In the genomic region with DNA sequence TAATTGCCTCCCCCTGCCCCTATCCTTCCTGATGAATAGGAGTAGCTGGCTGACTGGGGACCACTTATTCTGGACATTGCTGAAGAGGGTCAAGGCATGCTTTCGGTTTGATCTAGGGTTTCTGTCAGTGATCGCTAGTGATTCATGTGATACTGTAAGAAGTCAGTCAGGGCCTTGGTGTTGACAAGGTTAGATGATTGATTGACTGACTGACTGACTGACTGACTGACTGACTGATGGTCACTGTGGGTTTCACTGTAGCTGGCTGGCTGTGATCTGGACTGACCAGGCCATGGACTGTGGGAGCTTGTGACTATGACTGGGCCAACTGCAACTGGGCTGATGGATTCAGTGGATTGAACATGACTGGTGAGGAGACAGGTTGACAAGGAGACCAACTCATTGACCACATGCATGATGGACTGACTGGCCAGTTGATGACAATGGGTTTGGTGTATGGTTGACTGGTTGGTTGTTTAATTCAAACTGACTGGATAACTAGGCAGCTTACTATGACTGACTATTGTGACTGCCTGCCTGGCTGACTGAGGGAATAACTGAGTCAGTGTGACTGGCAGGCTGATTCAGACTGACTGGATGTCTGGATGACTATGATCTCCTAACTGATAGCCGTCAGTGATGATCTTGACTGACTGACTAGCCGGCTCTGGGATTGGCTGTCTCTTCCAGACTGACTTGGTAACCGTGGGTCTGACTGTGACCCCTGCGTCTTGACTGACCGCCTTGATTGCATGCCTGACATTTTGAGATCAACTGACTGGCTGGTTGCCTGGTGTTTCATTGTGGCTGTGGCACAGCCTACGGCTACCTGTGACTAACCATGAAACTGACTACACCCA, we compare ENCODE assay signal across 10 cellular contexts.
DNase-seq lines count a peak whose midpoint lies in the region; ATAC-seq, FAIRE-seq and TF ChIP-seq lines count a peak whose summit lies in the region.
"Had no signal": no experiment of that assay in that cellular context is flagged by ENCODE, and none has a peak within 500 bp of the region (broad histone marks: within the 10 kb centered on the region; RNA-seq: fewer than 3 reads in every experiment).

No MANE protein-coding gene starts in this region.

- peaks cover 10% of the 10 kb centered on the region for H3K27me3 Mint-ChIP-seq in astrocyte (ENCODE audit: low read depth, unreplicated experiment)

- H3K36me3 Mint-ChIP-seq in astrocyte (ENCODE audit: low read depth, unreplicated experiment) = no peaks in the 10 kb centered on the region

- H3K27ac ChIP-seq in AG04450 (ENCODE audit: low read depth, low read length) (peak overlapping the region; percentile 61), astrocyte (ENCODE audit: low read depth, low read length) (peak overlapping the region; percentile 87), skin epidermis (peak overlapping the region in 12 of 21 experiments; percentile 1 to 62 (median 26)), aorta (ENCODE audit: low read depth in 1 of 2, low read length in 2 of 2) (no peak overlapping the region)

- peaks cover 5% of the 10 kb centered on the region for H3K4me1 Mint-ChIP-seq in astrocyte (ENCODE audit: low read depth, unreplicated experiment)

- CTCF ChIA-PET in AG04450 (lab: Charles Lee) = no interaction called here

- H3K9me3 ChIP-seq in AG04450 (ENCODE audit: control insufficient read depth, insufficient read depth, low read length) = peaks cover 3% of the 10 kb centered on the region
- H3K9me3 ChIP-seq in astrocyte (ENCODE audit: insufficient read depth, low read depth, low read length) = peaks cover 18% of the 10 kb centered on the region
- H3K9me3 ChIP-seq in aorta (ENCODE audit: control insufficient read depth, low read length) = no peaks in the 10 kb centered on the region

- TF ChIP-seq CTCF in AG04450 (IDR thresholded peaks at IDR 0.05; ENCODE audit: low read depth, low read length) (no peak), astrocyte (IDR thresholded peaks at IDR 0.05; ENCODE audit: insufficient read depth, low read depth, low read length) (no peak)

- H4K20me1 ChIP-seq in astrocyte (ENCODE audit: insufficient read depth, low read length) = no peaks in the 10 kb centered on the region

- peak overlapping the region; percentile 52 for H3K9ac ChIP-seq in astrocyte (ENCODE audit: low read length)

- H3K4me3 ChIP-seq in AG04450 (ENCODE audit: low read depth, low read length) = no peak overlapping the region
- no peak overlapping the region for H3K4me3 ChIP-seq in astrocyte (ENCODE audit: insufficient read depth, low read depth, low read length)
- no peak overlapping the region for H3K4me3 ChIP-seq in skin epidermis
- no peak overlapping the region for H3K4me3 ChIP-seq in aorta (ENCODE audit: low read length in 2 of 2)
- H3K4me3 ChIP-seq: lung had no signal

- WGBS in aorta, 2 donors = 94 to 95% methylated on average over 8 of the region's 8 CpGs

- H3K4me1 ChIP-seq in astrocyte (ENCODE audit: insufficient read depth, low read length) (peaks cover 20% of the 10 kb centered on the region), aorta (ENCODE audit: control insufficient read depth in 1 of 2, insufficient read depth in 2 of 2, low read length in 2 of 2) (peaks cover 0 to 2% of the 10 kb centered on the region in 2 donors)

- FAIRE-seq in HTR-8/SVneo (lab: Jason Lieb, UNC) = peak; percentile 74
- no peak for FAIRE-seq in astrocyte (lab: Jason Lieb, UNC)

- DNase-seq in AG04450 (ENCODE audit: low read depth, low spot score) (no peak), HTR-8/SVneo (ENCODE audit: insufficient read length, low spot score) (no peak), astrocyte (ENCODE audit: low read depth) (peak; percentile 52), NCI-H1048 (lab: John Stamatoyannopoulos, UW) (no peak), aorta (no peak)
- DNase-seq: activated gamma-delta T cell had no signal

- H3K27me3 ChIP-seq in AG04450 (ENCODE audit: control insufficient read depth, insufficient read depth, low read length) (peaks cover 2% of the 10 kb centered on the region), astrocyte (ENCODE audit: insufficient read depth, low read length) (no peaks in the 10 kb centered on the region), aorta (ENCODE audit: control insufficient read depth in 1 of 2, insufficient read depth in 2 of 2, low read length in 1 of 2) (no peaks in the 10 kb centered on the region)

- ATAC-seq in GM19023 (IDR thresholded peaks at IDR 0.05; ENCODE audit: unreplicated experiment) = no peak
- ATAC-seq in aorta (ENCODE audit: low FRiP score) = no peak
- no peak for ATAC-seq in HG03460 (IDR thresholded peaks at IDR 0.05; ENCODE audit: unreplicated experiment)

- H3K79me2 ChIP-seq in astrocyte (ENCODE audit: insufficient read depth, low read length) = no peaks in the 10 kb centered on the region

- H3K4me2 ChIP-seq in astrocyte (ENCODE audit: low read length) = peak overlapping the region; percentile 12

- intact Hi-C loops in aorta (cut with DNase I) = loop anchor here in 1 of 2 donors (10.0 kb wide), 1 partner anchor 214 kb away; no protein-coding TSS in a partner anchor

- no peak overlapping the region for H3K4me3 Mint-ChIP-seq in astrocyte (ENCODE audit: unreplicated experiment)

- peak overlapping the region; percentile 28 for H2AFZ ChIP-seq in astrocyte (ENCODE audit: low read depth, low read length)

- H3K36me3 ChIP-seq in astrocyte (ENCODE audit: insufficient read depth, low read length) = no peaks in the 10 kb centered on the region
- no peaks in the 10 kb centered on the region for H3K36me3 ChIP-seq in aorta (ENCODE audit: control insufficient read depth in 1 of 2, insufficient read depth in 2 of 2, low read length in 1 of 2)

- H3K9me3 Mint-ChIP-seq in astrocyte (ENCODE audit: unreplicated experiment) = no peaks in the 10 kb centered on the region

- H3K27ac Mint-ChIP-seq in astrocyte (ENCODE audit: unreplicated experiment) = no peak overlapping the region

- POLR2A ChIA-PET in AG04450 (lab: Yijun Ruan, JAX) = no interaction called here

Comparison
In these comparisons a context has a peak if more than half of its experiments do, and no peak if none do; other contexts are left out.
1. H3K27ac ChIP-seq: peak in AG04450 (single experiment), astrocyte (single experiment) and skin epidermis (12 of 21); none in aorta (0 of 2).